Comparison of ENCODE assay signal across 9 cellular contexts in the genomic region with DNA sequence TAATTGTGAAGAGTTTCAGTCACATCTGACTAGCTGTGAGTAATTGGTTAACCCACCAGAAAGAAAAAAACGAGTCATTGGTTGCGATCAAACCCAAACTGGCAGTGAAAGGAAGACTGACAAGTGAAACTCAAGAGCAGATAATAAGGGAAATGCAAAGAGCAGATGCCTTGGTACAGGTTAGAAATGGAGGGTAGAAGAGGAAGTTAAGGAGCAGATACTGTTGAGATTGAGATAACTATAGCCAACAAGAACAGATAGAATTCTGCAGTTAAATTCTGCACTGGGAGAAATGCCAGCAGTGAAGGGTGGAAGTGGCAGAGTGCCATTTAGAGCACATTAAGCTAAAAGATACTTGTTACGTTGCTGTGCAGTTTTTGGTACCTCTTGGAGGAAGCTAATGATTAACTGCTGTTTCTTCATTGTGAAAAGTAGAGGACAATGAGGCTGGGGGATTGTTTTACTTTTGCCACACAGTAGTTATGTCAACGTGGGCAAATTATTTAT.
DNase-seq lines count a peak whose midpoint lies in the region; ATAC-seq and TF ChIP-seq lines count a peak whose summit lies in the region.
"Had no signal": no experiment of that assay in that cellular context is flagged by ENCODE, and none has a peak within 500 bp of the region (broad histone marks: within the 10 kb centered on the region; RNA-seq: fewer than 3 reads in every experiment).

No MANE protein-coding gene starts in this region.

- peak overlapping the region; percentile 2 for H3K27ac Mint-ChIP-seq in stimulated activated memory B cell treated with anti-CD40 and anti-IgM and Interleukin-4, amounts not matched to agents 10 μg/mL and 1 μg/mL and 100 μg/mL, for 72 hours

- no peaks in the 10 kb centered on the region for H3K9me3 ChIP-seq in neuronal stem cell (replicated peaks in 1 of 2; ENCODE audit: control insufficient read depth in 2 of 2, insufficient read depth in 1 of 2, low read depth in 1 of 2, low read length in 2 of 2)
- H3K9me3 ChIP-seq: upper lobe of left lung had no signal

- no peaks in the 10 kb centered on the region for H3K27me3 ChIP-seq in neuronal stem cell (ENCODE audit: control insufficient read depth in 3 of 3, insufficient read depth in 3 of 3, low read depth in 1 of 3, low read length in 3 of 3)
- H3K27me3 ChIP-seq: upper lobe of left lung had no signal

- DNase-seq in EH (ENCODE audit: low read depth) (peak; percentile 57), NOMO-1 treated with dmso at 0.1 percent for 144 hours (lab: John Stamatoyannopoulos, UW; ENCODE audit: unreplicated experiment) (peak; percentile 21), erythroblast (lab: John Stamatoyannopoulos, UW) (peak; percentile 64 to 65), NCI-H146 (lab: John Stamatoyannopoulos, UW) (no peak), neuronal stem cell (ENCODE audit: low spot score) (no peak)
- DNase-seq: upper lobe of left lung had no signal

- H3K27me3 Mint-ChIP-seq in stimulated activated memory B cell treated with anti-CD40 and anti-IgM and Interleukin-4, amounts not matched to agents 10 μg/mL and 1 μg/mL and 100 μg/mL, for 72 hours = no peaks in the 10 kb centered on the region

- H2BK120ac ChIP-seq in neuronal stem cell (ENCODE audit: low read depth, low read length) = no peak overlapping the region

- no peak overlapping the region for H3K18ac ChIP-seq in neuronal stem cell (ENCODE audit: low read length)

- no peak overlapping the region for H4K8ac ChIP-seq in neuronal stem cell (ENCODE audit: low read depth, low read length)

- no peak overlapping the region for H3K4me3 ChIP-seq in neuronal stem cell (ENCODE audit: low read length in 2 of 2)
- H3K4me3 ChIP-seq: upper lobe of left lung had no signal

- H3K4me3 Mint-ChIP-seq in stimulated activated memory B cell treated with anti-CD40 and anti-IgM and Interleukin-4, amounts not matched to agents 10 μg/mL and 1 μg/mL and 100 μg/mL, for 72 hours = no peak overlapping the region

- H3K4ac ChIP-seq in neuronal stem cell (ENCODE audit: low read length) = no peak overlapping the region

- no peak overlapping the region for H2BK12ac ChIP-seq in neuronal stem cell (ENCODE audit: low read length)

- H3K4me2 ChIP-seq in neuronal stem cell (ENCODE audit: insufficient read depth, low read length, poor library complexity, severe bottlenecking) = no peak overlapping the region

- TF ChIP-seq POLR2A in erythroblast (IDR thresholded peaks at IDR 0.05; ENCODE audit: low read length) = no peak

- H3K9ac ChIP-seq in neuronal stem cell (ENCODE audit: low read depth, low read length, poor library complexity) = no peak overlapping the region

- H2BK5ac ChIP-seq in neuronal stem cell (ENCODE audit: low read length) = no peak overlapping the region

- no peak overlapping the region for H2AK5ac ChIP-seq in neuronal stem cell (ENCODE audit: low read depth, low read length)

- H3K79me1 ChIP-seq in neuronal stem cell (ENCODE audit: low read depth, low read length) = no peaks in the 10 kb centered on the region

- peaks cover 31% of the 10 kb centered on the region for H3K4me1 Mint-ChIP-seq in stimulated activated memory B cell treated with anti-CD40 and anti-IgM and Interleukin-4, amounts not matched to agents 10 μg/mL and 1 μg/mL and 100 μg/mL, for 72 hours

- ATAC-seq in GM19324 (IDR thresholded peaks at IDR 0.05; ENCODE audit: low FRiP score, unreplicated experiment) = peak; percentile 90
- peak; percentile 87 for ATAC-seq in HG03135 (IDR thresholded peaks at IDR 0.05; ENCODE audit: unreplicated experiment)
- ATAC-seq in stimulated activated memory B cell treated with anti-CD40 and anti-IgM and Interleukin-4, amounts not matched to agents 10 μg/mL and 1 μg/mL and 100 μg/mL, for 72 hours = peak; percentile 76

- peaks cover 1 to 49% of the 10 kb centered on the region in 2 donors for H3K36me3 ChIP-seq in neuronal stem cell (replicated peaks in 1 of 2; ENCODE audit: control insufficient read depth in 2 of 2, insufficient read depth in 2 of 2, low read length in 2 of 2)

- H3K14ac ChIP-seq in neuronal stem cell (ENCODE audit: low read length) = no peak overlapping the region

- WGBS in neuronal stem cell (ENCODE audit: extremely low coverage in 2 of 2, insufficient read length in 2 of 2, insufficient replicate concordance in 1 of 2), 2 donors = no CpG with 5 or more reads among the region's 4 CpGs

- H3K27ac ChIP-seq in neuronal stem cell (replicated peaks; ENCODE audit: low read length) = no peak overlapping the region
- H3K27ac ChIP-seq: upper lobe of left lung had no signal

- H2BK15ac ChIP-seq in neuronal stem cell (ENCODE audit: low read length) = no peak overlapping the region

- H3K36me3 Mint-ChIP-seq in stimulated activated memory B cell treated with anti-CD40 and anti-IgM and Interleukin-4, amounts not matched to agents 10 μg/mL and 1 μg/mL and 100 μg/mL, for 72 hours = peaks cover 31% of the 10 kb centered on the region

- H4K91ac ChIP-seq in neuronal stem cell (ENCODE audit: low read depth, low read length, poor library complexity) = no peak overlapping the region

- no peak overlapping the region for H3K23ac ChIP-seq in neuronal stem cell (ENCODE audit: low read depth, low read length, poor library complexity)

- H2AFZ ChIP-seq in neuronal stem cell (ENCODE audit: low read length) = no peak overlapping the region

- no peaks in the 10 kb centered on the region for H3K9me3 Mint-ChIP-seq in stimulated activated memory B cell treated with anti-CD40 and anti-IgM and Interleukin-4, amounts not matched to agents 10 μg/mL and 1 μg/mL and 100 μg/mL, for 72 hours

- no peaks in the 10 kb centered on the region for H3K4me1 ChIP-seq in neuronal stem cell (ENCODE audit: control insufficient read depth in 2 of 2, insufficient read depth in 1 of 2, low read depth in 1 of 2, low read length in 2 of 2)

Comparison
In these comparisons a context has a peak if more than half of its experiments do, and no peak if none do; other contexts are left out.
1. DNase-seq: peak in EH (single experiment), NOMO-1 treated with dmso at 0.1 percent for 144 hours (single experiment) and erythroblast (2 of 2); none in NCI-H146 (single experiment) and neuronal stem cell (single experiment).
2. Peak in every context shown above with its lines, with median percentiles within 50 percentile points of each other: ATAC-seq.